Comparison of ENCODE assay signal across 8 cellular contexts in genomic region chr5:172274951-172275753, GRCh38. TPM values are rescaled to one million over a fixed set of nuclear protein-coding genes. Genes with fewer than 3 reads are reported as not detected.
DNase-seq lines count a peak whose midpoint lies in the region; ATAC-seq and TF ChIP-seq lines count a peak whose summit lies in the region.

No MANE protein-coding gene starts in this region.

- ATAC-seq in GM19395 (IDR thresholded peaks at IDR 0.05; ENCODE audit: unreplicated experiment), result no peak

- H3K9me3 Mint-ChIP-seq in activated CD4-positive, alpha-beta T cell treated with anti-CD3 and anti-CD28 coated beads, Interleukin-2, amount 10 ng/mL, durations not matched to agents 7 days and 5 days, result peaks cover 5% of the 10 kb centered on the region

- no peak overlapping the region for H3K4me3 ChIP-seq in testis

- DNase-seq in activated CD4-positive, alpha-beta T cell treated with anti-CD3 and anti-CD28 coated beads for 1 hour, result peak; percentile 30
- no peak for DNase-seq in activated CD4-positive, alpha-beta T cell treated with anti-CD3 and anti-CD28 coated beads, Interleukin-2, amount 10 ng/mL, durations not matched to agents 7 days and 5 days
- DNase-seq in activated T-cell treated with anti-CD3 and anti-CD28 coated beads for 48 hours (ENCODE audit: low read depth) (peak; percentile 51), iris pigment epithelial cell (ENCODE audit: low read depth) (peak; percentile 64), testis (peak; percentile 59), SHP77 (lab: John Stamatoyannopoulos, UW) (no peak), posterior vena cava (ENCODE audit: low spot score) (no peak)

- H3K9me3 ChIP-seq in testis, result no peaks in the 10 kb centered on the region

- H3K36me3 ChIP-seq in testis (ENCODE audit: low read depth, missing control alignments), result no peaks in the 10 kb centered on the region

- H3K4me3 Mint-ChIP-seq in activated CD4-positive, alpha-beta T cell treated with anti-CD3 and anti-CD28 coated beads, Interleukin-2, amount 10 ng/mL, durations not matched to agents 7 days and 5 days, result no peak overlapping the region

- no peak overlapping the region for H3K27ac Mint-ChIP-seq in activated CD4-positive, alpha-beta T cell treated with anti-CD3 and anti-CD28 coated beads, Interleukin-2, amount 10 ng/mL, durations not matched to agents 7 days and 5 days

- WGBS in testis, 2 donors, result 68 to 69% methylated on average over 14 of the region's 14 CpGs

- no peak for TF ChIP-seq POLR2A in testis (IDR thresholded peaks at IDR 0.05)

- CTCF ChIA-PET in activated CD4-positive, alpha-beta T cell treated with anti-CD3 and anti-CD28 coated beads, Interleukin-2, amount 10 ng/mL, durations not matched to agents 7 days and 5 days (lab: Charles Lee), result no interaction called here

- peaks cover 31% of the 10 kb centered on the region for H3K36me3 Mint-ChIP-seq in activated CD4-positive, alpha-beta T cell treated with anti-CD3 and anti-CD28 coated beads, Interleukin-2, amount 10 ng/mL, durations not matched to agents 7 days and 5 days (ENCODE audit: low read depth)

- peaks cover 17% of the 10 kb centered on the region for H3K4me1 Mint-ChIP-seq in activated CD4-positive, alpha-beta T cell treated with anti-CD3 and anti-CD28 coated beads, Interleukin-2, amount 10 ng/mL, durations not matched to agents 7 days and 5 days

- no peak for TF ChIP-seq CTCF in testis (IDR thresholded peaks at IDR 0.05)

- intact Hi-C loops in testis (cut with DNase I; ENCODE audit: low total_unique reads), result no loop called here
- intact Hi-C loops in posterior vena cava (cut with DNase I), result no loop called here

- H3K27me3 ChIP-seq in testis, result no peaks in the 10 kb centered on the region

- H3K27me3 Mint-ChIP-seq in activated CD4-positive, alpha-beta T cell treated with anti-CD3 and anti-CD28 coated beads, Interleukin-2, amount 10 ng/mL, durations not matched to agents 7 days and 5 days, result no peaks in the 10 kb centered on the region

- H3K4me1 ChIP-seq in testis, result peaks cover 18% of the 10 kb centered on the region

- POLR2A ChIA-PET in activated CD4-positive, alpha-beta T cell treated with anti-CD3 and anti-CD28 coated beads, Interleukin-2, amount 10 ng/mL, durations not matched to agents 7 days and 5 days (lab: Charles Lee), result interaction anchor here (0.7 kb wide), 1 partner anchor 158 kb away, joined by 4 read pairs; no protein-coding TSS in a partner anchor

- no peak overlapping the region for H3K27ac ChIP-seq in testis

RNA-seq across cellular contexts. Expression of gene UBTD2, which starts 8.4 kb away (rescaled TPM):
- 10 to 100 TPM; 10.3 to 11.5 TPM for total RNA-seq in activated CD4-positive, alpha-beta T cell treated with anti-CD3 and anti-CD28 coated beads, Interleukin-2, amount 10 ng/mL, durations not matched to agents 7 days and 5 days
- total RNA-seq in testis (10 to 100 TPM; 41.2 to 51.8 TPM), posterior vena cava (10 to 100 TPM; 18.7 to 24.0 TPM)
- polyA plus RNA-seq in testis (ENCODE audit: insufficient read depth, low read depth, low replicate concordance), result 53.9 TPM

Comparison
In these comparisons a context has a peak if more than half of its experiments do, and no peak if none do; other contexts are left out.
1. DNase-seq: peak in activated CD4-positive, alpha-beta T cell treated with anti-CD3 and anti-CD28 coated beads for 1 hour (single experiment), activated T-cell treated with anti-CD3 and anti-CD28 coated beads for 48 hours (single experiment), iris pigment epithelial cell (single experiment) and testis (single experiment); none in activated CD4-positive, alpha-beta T cell treated with anti-CD3 and anti-CD28 coated beads, Interleukin-2, amount 10 ng/mL, durations not matched to agents 7 days and 5 days (single experiment), SHP77 (0 of 2) and posterior vena cava (single experiment).